Comparison of ENCODE assay signal across 12 cellular contexts in the genomic region with DNA sequence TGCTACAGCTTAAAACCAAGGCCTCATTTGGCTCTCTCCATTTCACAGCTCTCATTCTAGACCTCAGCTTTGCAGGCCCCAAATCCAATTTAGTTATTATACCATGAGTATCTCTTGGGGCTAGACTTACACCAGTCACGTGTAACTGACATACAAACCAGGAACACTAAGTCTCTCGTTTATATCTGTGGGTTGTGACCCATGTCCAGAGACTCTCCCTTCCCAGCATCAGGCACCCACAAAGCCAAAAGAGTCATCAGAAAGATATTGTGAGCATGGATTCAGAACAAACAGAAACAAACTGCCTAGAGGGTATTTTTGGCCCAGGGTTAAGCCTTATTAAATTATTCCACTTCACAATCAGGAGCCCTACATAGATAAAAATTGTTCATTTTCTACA. TPM values are rescaled to one million over a fixed set of nuclear protein-coding genes. Genes with fewer than 3 reads are reported as not detected.
DNase-seq lines count a peak whose midpoint lies in the region.
"Had no signal": no experiment of that assay in that cellular context is flagged by ENCODE, and none has a peak within 500 bp of the region (broad histone marks: within the 10 kb centered on the region; RNA-seq: fewer than 3 reads in every experiment).

No MANE protein-coding gene starts in this region.

- H3K9ac ChIP-seq in skeletal muscle satellite cell (ENCODE audit: low read depth, low read length): peak overlapping the region; percentile 65

- intact Hi-C loops in posterior vena cava (cut with DNase I): no loop called here

- H3K36me3 ChIP-seq in skeletal muscle satellite cell (ENCODE audit: insufficient read depth, low read length) (peaks cover 7% of the 10 kb centered on the region), H7 (replicated peaks; ENCODE audit: control insufficient read depth, insufficient read depth, low read length) (no peaks in the 10 kb centered on the region)

- H3K4me1 ChIP-seq in skeletal muscle satellite cell (ENCODE audit: control insufficient read depth, insufficient read depth, low read length): peaks cover 32% of the 10 kb centered on the region

- no peaks in the 10 kb centered on the region for H3K9me3 ChIP-seq in skeletal muscle satellite cell (replicated peaks; ENCODE audit: low read length)

- no peaks in the 10 kb centered on the region for H3K27me3 ChIP-seq in skeletal muscle satellite cell (ENCODE audit: control insufficient read depth, insufficient read depth, low read length)
- H3K27me3 ChIP-seq in H7 (ENCODE audit: control insufficient read depth, insufficient read depth, low read length): no peaks in the 10 kb centered on the region

- DNase-seq in EH (ENCODE audit: low read depth): peak; percentile 62
- peak; percentile 50 for DNase-seq in astrocyte of the hippocampus (ENCODE audit: low read depth, low spot score)
- peak; percentile 96 for DNase-seq in iris pigment epithelial cell (ENCODE audit: low read depth)
- DNase-seq in midbrain (lab: John Stamatoyannopoulos, UW): no peak
- no peak for DNase-seq in H7
- no peak for DNase-seq in effector CD8-positive, alpha-beta T cell (lab: John Stamatoyannopoulos, UW)
- no peak for DNase-seq in posterior vena cava (ENCODE audit: low spot score)
- DNase-seq: activated CD4-positive, alpha-beta memory T cell treated with anti-CD3 and anti-CD28 coated beads, Interleukin-2, amount 10 ng/mL, durations not matched to agents 7 days and 5 days; Kasumi-1 had no signal

- H3K4me3 ChIP-seq in skeletal muscle satellite cell (ENCODE audit: low read length) (no peak overlapping the region), H7 (ENCODE audit: insufficient read depth, low read depth, low read length) (no peak overlapping the region)

- H3K4me2 ChIP-seq in skeletal muscle satellite cell (ENCODE audit: low read length): peak overlapping the region; percentile 27

RNA-seq across cellular contexts. Expression of gene CCDC13, which starts 5.6 kb away (rescaled TPM):
- 0.51 and 0.87 TPM in 2 replicates for total RNA-seq in skeletal muscle satellite cell (2012; rRNA removed)
- total RNA-seq in H7 (2014; rRNA removed; shearing (Covaris generic)): 0.48 TPM in 1 of 2 replicates, not detected in the other
- 1 to 10 TPM; 1.4 to 2.7 TPM for total RNA-seq in posterior vena cava

RNA-seq across cellular contexts. Expression of gene HIGD1A, which starts 25.6 kb away (rescaled TPM):
- 216 and 245 TPM in 2 replicates for total RNA-seq in skeletal muscle satellite cell (2012; rRNA removed)
- 111 and 149 TPM in 2 replicates for total RNA-seq in H7 (2014; rRNA removed; shearing (Covaris generic))
- total RNA-seq in posterior vena cava: 100 to 1,000 TPM; 163 to 204 TPM

RNA-seq across cellular contexts. Expression of gene ACKR2, which starts 30.6 kb away (rescaled TPM):
- 0.22 and 0.76 TPM in 2 replicates for total RNA-seq in skeletal muscle satellite cell (2012; rRNA removed)
- not detected in 2 replicates for total RNA-seq in H7 (2014; rRNA removed; shearing (Covaris generic))
- total RNA-seq in posterior vena cava: 10 to 100 TPM; 17.0 to 20.6 TPM
- total RNA-seq: cerebellum, frontal cortex had no signal

Comparison
In these comparisons a context has a peak if more than half of its experiments do, and no peak if none do; other contexts are left out.
1. DNase-seq: peak in EH (single experiment), astrocyte of the hippocampus (single experiment) and iris pigment epithelial cell (single experiment); none in midbrain (single experiment), H7 (single experiment), effector CD8-positive, alpha-beta T cell (single experiment) and posterior vena cava (single experiment).
2. RNA of gene ACKR2, which starts 30.6 kb away (total RNA-seq): 17.0 to 20.6 TPM in posterior vena cava; not detected in H7; every median in the first group is over 10 times any median in the second.